ENCODE assay signal across 17 cellular contexts in genomic region chrX:302975-303374, GRCh38.
"Had no signal": no experiment of that assay in that cellular context is flagged by ENCODE, and none has a peak within 500 bp of the region (broad histone marks: within the 10 kb centered on the region; RNA-seq: fewer than 3 reads in every experiment).

No MANE protein-coding gene starts in this region.

- H2AFZ ChIP-seq: hepatocyte had no signal

- H3K27ac ChIP-seq: esophagus muscularis mucosa, hepatocyte, thyroid gland had no signal

- H3K27ac Mint-ChIP-seq: activated CD4-positive, alpha-beta T cell treated with anti-CD3 and anti-CD28 coated beads, Interleukin-2, amount 10 ng/mL, durations not matched to agents 7 days and 5 days; activated CD8-positive, alpha-beta T cell treated with anti-CD3 and anti-CD28 coated beads, Interleukin-2, amount 10 ng/mL, durations not matched to agents 7 days and 5 days; activated naive CD4-positive, alpha-beta T cell treated with anti-CD3 and anti-CD28 coated beads for 36 hours; activated naive CD8-positive, alpha-beta T cell treated with anti-CD3 and anti-CD28 coated beads, Interleukin-2, amount 50 U/mL, for 24 hours; dendritic cell treated with granulocyte-macrophage colony-stimulating factor and Interleukin-4, amounts not matched to agents 40 ng/mL and 50 ng/mL, for 4 days had no signal

- H3K4me2 ChIP-seq: hepatocyte had no signal

- ATAC-seq: activated CD8-positive, alpha-beta T cell treated with anti-CD3 and anti-CD28 coated beads, Interleukin-2, amount 10 ng/mL, durations not matched to agents 7 days and 5 days; activated naive CD8-positive, alpha-beta T cell treated with anti-CD3 and anti-CD28 coated beads, Interleukin-2, amount 50 U/mL, for 24 hours; activated T-cell treated with anti-CD3 and anti-CD28 coated beads, Interleukin-2, amount 50 U/mL, for 4 hours; SK-N-SH treated with all-trans-retinoic acid at 6 μM for 48 hours; stimulated activated naive B cell treated with anti-CD40 and anti-IgM and Interleukin-4, amounts not matched to agents 10 μg/mL and 1 μg/mL and 100 μg/mL, for 72 hours had no signal

- H3K4me3 Mint-ChIP-seq: activated CD4-positive, alpha-beta T cell treated with anti-CD3 and anti-CD28 coated beads, Interleukin-2, amount 10 ng/mL, durations not matched to agents 7 days and 5 days; activated CD8-positive, alpha-beta T cell treated with anti-CD3 and anti-CD28 coated beads, Interleukin-2, amount 10 ng/mL, durations not matched to agents 7 days and 5 days; activated naive CD4-positive, alpha-beta T cell treated with anti-CD3 and anti-CD28 coated beads for 36 hours; activated naive CD8-positive, alpha-beta T cell treated with anti-CD3 and anti-CD28 coated beads, Interleukin-2, amount 50 U/mL, for 24 hours; activated T-cell treated with anti-CD3 and anti-CD28 coated beads, Interleukin-2, amount 50 U/mL, for 4 hours; dendritic cell treated with granulocyte-macrophage colony-stimulating factor and Interleukin-4, amounts not matched to agents 40 ng/mL and 50 ng/mL, for 4 days; stimulated activated naive B cell treated with anti-CD40 and anti-IgM and Interleukin-4, amounts not matched to agents 10 μg/mL and 1 μg/mL and 100 μg/mL, for 72 hours had no signal

- H3K4me1 ChIP-seq: esophagus muscularis mucosa, thyroid gland had no signal

- H3K79me2 ChIP-seq: hepatocyte had no signal

- H3K9me3 ChIP-seq: esophagus muscularis mucosa, thyroid gland had no signal

- H3K4me1 Mint-ChIP-seq: activated CD4-positive, alpha-beta T cell treated with anti-CD3 and anti-CD28 coated beads, Interleukin-2, amount 10 ng/mL, durations not matched to agents 7 days and 5 days; activated naive CD8-positive, alpha-beta T cell treated with anti-CD3 and anti-CD28 coated beads, Interleukin-2, amount 50 U/mL, for 24 hours had no signal

- DNase-seq: activated CD4-positive, alpha-beta T cell treated with anti-CD3 and anti-CD28 coated beads, Interleukin-2, amount 10 ng/mL, durations not matched to agents 7 days and 5 days; activated CD8-positive, alpha-beta memory T cell treated with anti-CD3 and anti-CD28 coated beads, Interleukin-2, amount 50 U/mL, for 4 hours; activated CD8-positive, alpha-beta T cell treated with anti-CD3 and anti-CD28 coated beads, Interleukin-2, amount 10 ng/mL, durations not matched to agents 7 days and 5 days; activated naive CD4-positive, alpha-beta T cell treated with anti-CD3 and anti-CD28 coated beads for 36 hours; activated naive CD8-positive, alpha-beta T cell treated with anti-CD3 and anti-CD28 coated beads, Interleukin-2, amount 50 U/mL, for 24 hours; activated T-cell treated with anti-CD3 and anti-CD28 coated beads, Interleukin-2, amount 50 U/mL, for 4 hours; anterior cingulate cortex; effector CD8-positive, alpha-beta T cell; stimulated activated naive B cell treated with anti-CD40 and anti-IgM and Interleukin-4, amounts not matched to agents 10 μg/mL and 1 μg/mL and 100 μg/mL, for 72 hours; T-helper 1 cell; T1000; thyroid gland had no signal

- H3K27me3 ChIP-seq: esophagus muscularis mucosa, hepatocyte, thyroid gland had no signal

- H3K4me3 ChIP-seq: esophagus muscularis mucosa, hepatocyte, thyroid gland had no signal

- FAIRE-seq: bronchial epithelial cell had no signal

- H3K27me3 Mint-ChIP-seq: activated CD4-positive, alpha-beta T cell treated with anti-CD3 and anti-CD28 coated beads, Interleukin-2, amount 10 ng/mL, durations not matched to agents 7 days and 5 days; activated naive CD8-positive, alpha-beta T cell treated with anti-CD3 and anti-CD28 coated beads, Interleukin-2, amount 50 U/mL, for 24 hours; dendritic cell treated with granulocyte-macrophage colony-stimulating factor and Interleukin-4, amounts not matched to agents 40 ng/mL and 50 ng/mL, for 4 days; stimulated activated naive B cell treated with anti-CD40 and anti-IgM and Interleukin-4, amounts not matched to agents 10 μg/mL and 1 μg/mL and 100 μg/mL, for 72 hours had no signal

- H3K9me3 Mint-ChIP-seq: activated CD4-positive, alpha-beta T cell treated with anti-CD3 and anti-CD28 coated beads, Interleukin-2, amount 10 ng/mL, durations not matched to agents 7 days and 5 days; activated naive CD4-positive, alpha-beta T cell treated with anti-CD3 and anti-CD28 coated beads for 36 hours; activated naive CD8-positive, alpha-beta T cell treated with anti-CD3 and anti-CD28 coated beads, Interleukin-2, amount 50 U/mL, for 24 hours; activated T-cell treated with anti-CD3 and anti-CD28 coated beads, Interleukin-2, amount 50 U/mL, for 4 hours; dendritic cell treated with granulocyte-macrophage colony-stimulating factor and Interleukin-4, amounts not matched to agents 40 ng/mL and 50 ng/mL, for 4 days; stimulated activated naive B cell treated with anti-CD40 and anti-IgM and Interleukin-4, amounts not matched to agents 10 μg/mL and 1 μg/mL and 100 μg/mL, for 72 hours had no signal
